Comparison of ENCODE assay signal across 18 cellular contexts in genomic region chr5:36842087-36842486, GRCh38.
"Had no signal": no experiment of that assay in that cellular context is flagged by ENCODE, and none has a peak within 500 bp of the region (broad histone marks: within the 10 kb centered on the region; RNA-seq: fewer than 3 reads in every experiment).

No MANE protein-coding gene starts in this region.

- H3K4me1 Mint-ChIP-seq: neural crest cell had no signal

- H3K36me3 Mint-ChIP-seq: type B pancreatic cell had no signal

- H3K27ac Mint-ChIP-seq: activated naive CD4-positive, alpha-beta T cell treated with anti-CD3 and anti-CD28 coated beads for 36 hours; activated T-helper 2 cell treated with anti-CD3 and anti-CD28 coated beads, Interferon-gamma antibody, Interleukin-2, Interleukin-4, amounts not matched to agents 10 μg/mL and 5 μg/mL and 100 μg/mL, durations not matched to agents 14 hours and 24 hours and 36 hours; endodermal cell; stimulated activated naive CD8-positive, alpha-beta T cell treated with anti-CD3 and anti-CD28 coated beads, Interleukin-15, Interleukin-2, amounts not matched to agents 100 ng/mL and 50 ng/mL, for 24 hours; type B pancreatic cell had no signal

- H3K4me3 ChIP-seq: gastroesophageal sphincter, heart right ventricle, lower lobe of right lung, psoas muscle had no signal

- H3K27me3 Mint-ChIP-seq: type B pancreatic cell had no signal

- H3K9me3 Mint-ChIP-seq: activated naive CD4-positive, alpha-beta T cell treated with anti-CD3 and anti-CD28 coated beads for 36 hours; activated T-helper 2 cell treated with anti-CD3 and anti-CD28 coated beads, Interferon-gamma antibody, Interleukin-2, Interleukin-4, amounts not matched to agents 10 μg/mL and 5 μg/mL and 100 μg/mL, durations not matched to agents 14 hours and 24 hours and 36 hours; endodermal cell; stimulated activated naive CD8-positive, alpha-beta T cell treated with anti-CD3 and anti-CD28 coated beads, Interleukin-15, Interleukin-2, amounts not matched to agents 100 ng/mL and 50 ng/mL, for 24 hours; type B pancreatic cell had no signal

- H3K36me3 ChIP-seq: gastroesophageal sphincter, heart right ventricle, lower lobe of right lung had no signal

- FAIRE-seq: astrocyte had no signal

- DNase-seq: activated CD4-positive, alpha-beta T cell treated with anti-CD3 and anti-CD28 coated beads for 1 hour; activated CD4-positive, alpha-beta T cell treated with anti-CD3 and anti-CD28 coated beads, Interleukin-2, amount 50 U/mL, for 48 hours; activated naive CD4-positive, alpha-beta T cell treated with anti-CD3 and anti-CD28 coated beads for 36 hours; endodermal cell; erythroblast; heart right ventricle; left colon; lower lobe of right lung; midbrain; psoas muscle had no signal

- H3K9me3 ChIP-seq: gastroesophageal sphincter, lower lobe of right lung, psoas muscle had no signal

- ATAC-seq: gastroesophageal sphincter, heart right ventricle, left colon, lower lobe of right lung, psoas muscle, sciatic nerve had no signal

- H3K27me3 ChIP-seq: gastroesophageal sphincter, heart right ventricle had no signal

- H3K4me3 Mint-ChIP-seq: activated naive CD4-positive, alpha-beta T cell treated with anti-CD3 and anti-CD28 coated beads for 36 hours; endodermal cell; neural crest cell; stimulated activated naive CD8-positive, alpha-beta T cell treated with anti-CD3 and anti-CD28 coated beads, Interleukin-15, Interleukin-2, amounts not matched to agents 100 ng/mL and 50 ng/mL, for 24 hours; type B pancreatic cell had no signal

- H3K27ac ChIP-seq: gastroesophageal sphincter, heart right ventricle, lower lobe of right lung, psoas muscle, VCaP had no signal

- H3K4me1 ChIP-seq: psoas muscle had no signal
